Comparison of ENCODE assay signal across 20 cellular contexts in genomic region chr16:48523415-48524204, GRCh38.
"Had no signal": no experiment of that assay in that cellular context is flagged by ENCODE, and none has a peak within 500 bp of the region (broad histone marks: within the 10 kb centered on the region; RNA-seq: fewer than 3 reads in every experiment).

No MANE protein-coding gene starts in this region.

- H3K27me3 Mint-ChIP-seq: stimulated activated naive B cell treated with anti-CD40 and anti-IgM and Interleukin-4, amounts not matched to agents 10 μg/mL and 1 μg/mL and 100 μg/mL, for 72 hours; stimulated activated naive CD8-positive, alpha-beta T cell treated with anti-CD3 and anti-CD28 coated beads, Interleukin-15, amount 100 ng/mL, for 72 hours had no signal

- H3K27me3 ChIP-seq: colonic mucosa, foreskin keratinocyte, neutrophil, right atrium auricular region, testis, tibial nerve had no signal

- H3K4me1 ChIP-seq: colonic mucosa, foreskin keratinocyte, lower lobe of right lung, right atrium auricular region, testis, tibial nerve had no signal

- H3K9me3 ChIP-seq: colonic mucosa, lower lobe of right lung, neutrophil, right atrium auricular region, testis had no signal

- H3K36me3 Mint-ChIP-seq: stimulated activated naive B cell treated with anti-CD40 and anti-IgM and Interleukin-4, amounts not matched to agents 10 μg/mL and 1 μg/mL and 100 μg/mL, for 72 hours had no signal

- H3K27ac Mint-ChIP-seq: endodermal cell, nephron progenitor cell had no signal

- H3K27ac ChIP-seq: colonic mucosa, foreskin keratinocyte, lower lobe of right lung, neutrophil, right atrium auricular region, testis, tibial nerve had no signal

- H3K36me3 ChIP-seq: colonic mucosa, lower lobe of right lung, neutrophil, right atrium auricular region, tibial nerve had no signal

- ATAC-seq: foreskin keratinocyte; lower lobe of right lung; stimulated activated naive CD8-positive, alpha-beta T cell treated with anti-CD3 and anti-CD28 coated beads, Interleukin-15, amount 100 ng/mL, for 72 hours had no signal

- H3K9me3 Mint-ChIP-seq: endodermal cell; stimulated activated naive B cell treated with anti-CD40 and anti-IgM and Interleukin-4, amounts not matched to agents 10 μg/mL and 1 μg/mL and 100 μg/mL, for 72 hours; stimulated activated naive CD8-positive, alpha-beta T cell treated with anti-CD3 and anti-CD28 coated beads, Interleukin-15, amount 100 ng/mL, for 72 hours had no signal

- H3K4me3 ChIP-seq: colonic mucosa, lower lobe of right lung, right atrium auricular region, testis, tibial nerve had no signal

- DNase-seq: cerebellar nuclear complex; colonic mucosa; effector CD4-positive, alpha-beta T cell; endodermal cell; erythroblast; foreskin keratinocyte; kidney glomerular epithelial cell; lower lobe of right lung; mesenchymal stem cell; midbrain; nephron progenitor cell; stimulated activated CD4-positive, alpha-beta T cell treated with anti-CD3 and anti-CD28 coated beads, Interleukin-15, amount 100 ng/mL, for 24 hours; stimulated activated CD4-positive, alpha-beta T cell treated with anti-CD3 and anti-CD28 coated beads, Interleukin-1b, Interleukin-23, amount 100 ng/mL, for 48 hours; stimulated activated CD4-positive, alpha-beta T cell treated with anti-CD3 and anti-CD28 coated beads, Interleukin-4, amount 100 ng/mL, for 24 hours; stimulated activated naive B cell treated with anti-CD40 and anti-IgM and Interleukin-4, amounts not matched to agents 10 μg/mL and 1 μg/mL and 100 μg/mL, for 72 hours; stimulated activated naive CD8-positive, alpha-beta T cell treated with anti-CD3 and anti-CD28 coated beads, Interleukin-15, amount 100 ng/mL, for 72 hours; testis had no signal

- H3K4me3 Mint-ChIP-seq: endodermal cell; nephron progenitor cell; stimulated activated naive B cell treated with anti-CD40 and anti-IgM and Interleukin-4, amounts not matched to agents 10 μg/mL and 1 μg/mL and 100 μg/mL, for 72 hours; stimulated activated naive CD8-positive, alpha-beta T cell treated with anti-CD3 and anti-CD28 coated beads, Interleukin-15, amount 100 ng/mL, for 72 hours had no signal
